Comparison of ENCODE assay signal across 11 cellular contexts in the genomic region with DNA sequence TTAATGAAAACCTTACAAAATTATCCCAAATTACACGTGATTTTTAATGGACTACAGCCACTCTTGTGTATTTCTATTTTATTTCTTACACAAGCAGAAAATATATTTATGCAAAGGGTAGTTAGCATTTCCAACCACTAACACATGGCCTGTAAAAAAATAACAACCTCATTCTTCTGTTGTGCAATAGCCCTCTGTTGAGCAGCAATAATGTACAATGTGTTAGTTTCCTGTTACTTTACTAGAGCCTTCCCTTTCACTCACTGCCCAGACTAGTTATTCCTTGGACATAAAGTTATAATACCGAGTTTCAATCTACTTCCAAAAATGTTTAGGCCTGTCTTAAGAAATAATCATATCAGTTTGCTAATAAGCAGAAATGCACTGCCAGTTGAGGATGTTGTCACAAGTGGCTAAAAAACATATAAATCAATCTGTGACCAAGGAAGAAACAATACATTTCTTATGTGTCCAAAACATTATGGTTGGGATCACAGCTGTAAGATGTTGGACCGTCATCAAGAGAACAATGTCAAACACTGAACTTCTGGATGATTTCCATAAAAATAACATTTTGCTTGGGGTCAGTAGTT.
DNase-seq lines count a peak whose midpoint lies in the region; ATAC-seq and TF ChIP-seq lines count a peak whose summit lies in the region.
"Had no signal": no experiment of that assay in that cellular context is flagged by ENCODE, and none has a peak within 500 bp of the region (broad histone marks: within the 10 kb centered on the region; RNA-seq: fewer than 3 reads in every experiment).

No MANE protein-coding gene starts in this region.

- POLR2A ChIA-PET in MCF 10A (lab: Yijun Ruan, JAX) = no interaction called here

- H3K4me1 Mint-ChIP-seq in MCF 10A (ENCODE audit: insufficient read depth, unreplicated experiment) = peaks cover 4% of the 10 kb centered on the region

- H3K4me3 ChIP-seq in HL-60 (replicated peaks; ENCODE audit: insufficient read depth, low read length) (no peak overlapping the region), spleen (no peak overlapping the region), WERI-Rb-1 (ENCODE audit: low read depth, low read length) (no peak overlapping the region)

- TF ChIP-seq CTCF in HL-60 (IDR thresholded peaks at IDR 0.05; ENCODE audit: insufficient read depth, low read length) (no peak), MCF 10A (IDR thresholded peaks at IDR 0.05; ENCODE audit: unreplicated experiment) (no peak), spleen (IDR thresholded peaks at IDR 0.05 in 8 of 11, conservative IDR thresholded peaks at IDR 0.05 in 3 of 11) (no peak), WERI-Rb-1 (IDR thresholded peaks at IDR 0.05; ENCODE audit: low read depth, low read length) (no peak)

- H3K9me3 ChIP-seq in spleen (no peaks in the 10 kb centered on the region), WERI-Rb-1 (ENCODE audit: severe bottlenecking) (no peaks in the 10 kb centered on the region)

- intact Hi-C loops in MCF 10A (cut with micrococcal nuclease) = loop anchor here (5.0 to 10.0 kb wide), 2 partner anchors 344 to 1158 kb away; no protein-coding TSS in a partner anchor
- intact Hi-C loops in left ventricle myocardium superior (cut with micrococcal nuclease) = no loop called here
- intact Hi-C loops in spleen (cut with DNase I; ENCODE audit: low total_unique reads) = no loop called here

- no peaks in the 10 kb centered on the region for H3K36me3 ChIP-seq in spleen
- no peaks in the 10 kb centered on the region for H3K36me3 ChIP-seq in WERI-Rb-1

- BruUV-seq in MCF 10A (replicated peaks; lab: Mats Ljungman, UMichigan) = no TSS peak

- H3K27ac Mint-ChIP-seq in MCF 10A (ENCODE audit: low read depth, unreplicated experiment) = no peak overlapping the region

- H3K27ac ChIP-seq in HL-60 (replicated peaks) (peak overlapping the region; percentile 47), spleen (peak overlapping the region in 6 of 8 donors; percentile 9 to 81 (median 52)), WERI-Rb-1 (no peak overlapping the region)

- no peaks in the 10 kb centered on the region for H3K27me3 ChIP-seq in HL-60 (ENCODE audit: insufficient read depth, poor library complexity, severe bottlenecking)
- H3K27me3 ChIP-seq in spleen (replicated peaks in 1 of 7) = no peaks in the 10 kb centered on the region
- H3K27me3 ChIP-seq in WERI-Rb-1 (ENCODE audit: insufficient read depth, low read depth, severe bottlenecking) = no peaks in the 10 kb centered on the region

- no peak for TF ChIP-seq POLR2A in spleen (IDR thresholded peaks at IDR 0.05)

- no peak overlapping the region for H3K4me3 Mint-ChIP-seq in MCF 10A (ENCODE audit: unreplicated experiment)

- no peaks in the 10 kb centered on the region for H3K9me3 Mint-ChIP-seq in MCF 10A (ENCODE audit: unreplicated experiment)

- H3K4me1 ChIP-seq in spleen = peaks cover 0 to 14% (median 3%) of the 10 kb centered on the region in 6 donors

- CTCF ChIA-PET in MCF 10A (lab: Yijun Ruan, JAX) = no interaction called here

- peaks cover 31% of the 10 kb centered on the region for H3K27me3 Mint-ChIP-seq in MCF 10A (ENCODE audit: insufficient read depth, unreplicated experiment)

- 30 to 52% (median 39%) methylated on average over 3 of the region's 3 CpGs for WGBS in spleen, 5 donors

- H3K36me3 Mint-ChIP-seq in MCF 10A (ENCODE audit: insufficient read depth, unreplicated experiment) = no peaks in the 10 kb centered on the region

- ATAC-seq in left ventricle myocardium superior = peak; percentile 70

- DNase-seq in HL-60 (ENCODE audit: low read depth in 1 of 2, low spot score in 1 of 2) = peak; percentile 63 to 90
- peak; percentile 14 for DNase-seq in MCF 10A (ENCODE audit: unreplicated experiment)
- no peak for DNase-seq in left ventricle myocardium superior
- DNase-seq in spleen = no peak
- DNase-seq in stimulated activated CD4-positive, alpha-beta T cell treated with anti-CD3 and anti-CD28 coated beads, Interleukin-2, amount 100 ng/mL, for 24 hours = no peak
- no peak for DNase-seq in WERI-Rb-1
- DNase-seq in germinal center (ENCODE audit: low spot score) = no peak
- DNase-seq in NCI-H345 (lab: John Stamatoyannopoulos, UW) = no peak
- DNase-seq: activated CD4-positive, alpha-beta T cell treated with anti-CD3 and anti-CD28 coated beads, Interleukin-2, amount 50 U/mL, for 1 hour; NCI-H1417 treated with DMSO at 0.1 percent for 48 hours; NCI-H82 had no signal

Comparison
In these comparisons a context has a peak if more than half of its experiments do, and no peak if none do; other contexts are left out.
1. DNase-seq: peak in HL-60 (2 of 2) and MCF 10A (single experiment); none in left ventricle myocardium superior (single experiment), spleen (single experiment), stimulated activated CD4-positive, alpha-beta T cell treated with anti-CD3 and anti-CD28 coated beads, Interleukin-2, amount 100 ng/mL, for 24 hours (0 of 2), WERI-Rb-1 (single experiment), germinal center (single experiment) and NCI-H345 (single experiment).